Comparison of ENCODE assay signal across 10 cellular contexts in genomic region chr20:57682184-57683038, GRCh38. TPM values are rescaled to one million over a fixed set of nuclear protein-coding genes. Genes with fewer than 3 reads are reported as not detected.
DNase-seq lines count a peak whose midpoint lies in the region; ATAC-seq, FAIRE-seq and TF ChIP-seq lines count a peak whose summit lies in the region.
"Had no signal": no experiment of that assay in that cellular context is flagged by ENCODE, and none has a peak within 500 bp of the region (broad histone marks: within the 10 kb centered on the region; RNA-seq: fewer than 3 reads in every experiment).

No MANE protein-coding gene starts in this region.

- H3K4me3 ChIP-seq in HUES64 (ENCODE audit: low read length) (no peak overlapping the region), SJCRH30 (no peak overlapping the region)

- H3K27me3 ChIP-seq in HUES64 (ENCODE audit: insufficient read depth, low read length) (no peaks in the 10 kb centered on the region), SJCRH30 (no peaks in the 10 kb centered on the region)

- H3K36me3 ChIP-seq in HUES64 (ENCODE audit: insufficient read depth, low read length): no peaks in the 10 kb centered on the region
- H3K36me3 ChIP-seq in SJCRH30: peaks cover 11% of the 10 kb centered on the region

- POLR2A ChIA-PET in activated CD8-positive, alpha-beta T cell treated with anti-CD3 and anti-CD28 coated beads for 36 hours (lab: Charles Lee): interaction anchor here (0.7 to 1.1 kb wide), 2 partner anchors 55 to 58 kb away, joined by 3 read pairs; no protein-coding TSS in a partner anchor

- H3K27ac ChIP-seq in HUES64 (ENCODE audit: low read depth, low read length) (peak overlapping the region; percentile 6; the same call in 1 of the 2 replicates), SJCRH30 (no peak overlapping the region)

- intact Hi-C loops in activated CD8-positive, alpha-beta T cell treated with anti-CD3 and anti-CD28 coated beads for 36 hours (cut with micrococcal nuclease): no loop called here

- H3K9me3 ChIP-seq in HUES64 (ENCODE audit: insufficient read depth, low read depth, low read length): no peaks in the 10 kb centered on the region
- no peaks in the 10 kb centered on the region for H3K9me3 ChIP-seq in SJCRH30 (replicated peaks)

- H3K4me1 Mint-ChIP-seq in activated CD8-positive, alpha-beta T cell treated with anti-CD3 and anti-CD28 coated beads for 36 hours (ENCODE audit: low read depth): peaks cover 25% of the 10 kb centered on the region

- H3K9ac ChIP-seq in HUES64 (ENCODE audit: low read depth, low read length): no peak overlapping the region

- CTCF ChIA-PET in activated CD8-positive, alpha-beta T cell treated with anti-CD3 and anti-CD28 coated beads for 36 hours (lab: Charles Lee): interaction anchor here (0.9 to 2.0 kb wide), 7 partner anchors 10 to 63 kb away, joined by 3 to 5 read pairs (median 4); partner anchors contain the start of gene ZBP1

- no peak overlapping the region for H3K27ac Mint-ChIP-seq in activated CD8-positive, alpha-beta T cell treated with anti-CD3 and anti-CD28 coated beads for 36 hours

- peak; percentile 91 for FAIRE-seq in GM12891 (lab: Jason Lieb, UNC)
- FAIRE-seq: endometrium had no signal

- TF ChIP-seq CTCF in activated CD8-positive, alpha-beta T cell treated with anti-CD3 and anti-CD28 coated beads for 36 hours (IDR thresholded peaks at IDR 0.05): no peak

- peak; percentile 47 for ATAC-seq in GM21390 (IDR thresholded peaks at IDR 0.05; ENCODE audit: unreplicated experiment)
- no peak for ATAC-seq in activated CD8-positive, alpha-beta T cell treated with anti-CD3 and anti-CD28 coated beads for 36 hours

- H3K9me3 Mint-ChIP-seq in activated CD8-positive, alpha-beta T cell treated with anti-CD3 and anti-CD28 coated beads for 36 hours: no peaks in the 10 kb centered on the region

- DNase-seq in GM12891 (ENCODE audit: insufficient read length, low spot score) (no peak), inferior parietal cortex (ENCODE audit: extremely low spot score) (peak; percentile 36), NCI-H187 treated with DMSO at 0.1 percent for 48 hours (lab: John Stamatoyannopoulos, UW) (no peak), erythroblast (lab: John Stamatoyannopoulos, UW) (no peak), SJCRH30 (no peak)
- no peak for DNase-seq in activated CD8-positive, alpha-beta T cell treated with anti-CD3 and anti-CD28 coated beads for 36 hours
- DNase-seq: DMS 273 treated with DMSO at 0.1 percent for 48 hours had no signal

- peaks cover 61% of the 10 kb centered on the region for H3K4me1 ChIP-seq in HUES64 (ENCODE audit: insufficient read depth, low read length)
- peaks cover 23% of the 10 kb centered on the region for H3K4me1 ChIP-seq in SJCRH30

- H3K4me3 Mint-ChIP-seq in activated CD8-positive, alpha-beta T cell treated with anti-CD3 and anti-CD28 coated beads for 36 hours: no peak overlapping the region

- peaks cover 2% of the 10 kb centered on the region for H3K27me3 Mint-ChIP-seq in activated CD8-positive, alpha-beta T cell treated with anti-CD3 and anti-CD28 coated beads for 36 hours

- no peaks in the 10 kb centered on the region for H3K36me3 Mint-ChIP-seq in activated CD8-positive, alpha-beta T cell treated with anti-CD3 and anti-CD28 coated beads for 36 hours (ENCODE audit: low read depth)

- WGBS in HUES64: 92% methylated on average over 24 of the region's 24 CpGs

- TF ChIP-seq POLR2A in GM12891 (IDR thresholded peaks at IDR 0.05; ENCODE audit: low read depth, low read length) (no peak), erythroblast (IDR thresholded peaks at IDR 0.05; ENCODE audit: low read length) (no peak)

TF ChIP-seq in GM12891, 5 proteins besides CTCF, POLR2A, EP300 and RAD21:
- TF ChIP-seq POLR2AphosphoS5 (IDR thresholded peaks at IDR 0.05; ENCODE audit: low read depth, low read length) (no peak), SPI1 (IDR thresholded peaks at IDR 0.05; ENCODE audit: low read depth, low read length) (no peak), PAX5 (IDR thresholded peaks at IDR 0.05; ENCODE audit: insufficient read depth, low read length, severe bottlenecking) (peak; percentile 29), POU2F2 (IDR thresholded peaks at IDR 0.05; ENCODE audit: low read depth, low read length) (peak; percentile 64; the same call in 1 of the 2 replicates), TAF1 (IDR thresholded peaks at IDR 0.05; ENCODE audit: low read depth, low read length) (no peak)

RNA-seq across cellular contexts. Expression of gene PMEPA1, which starts 27.4 kb away (rescaled TPM):
- polyA plus RNA-seq in GM12891 (2012; ENCODE audit: low read depth, missing spikeins): 2.8 TPM
- 14.8 TPM for polyA plus RNA-seq in HUES64 (2013, experiment 1 of 2)
- polyA plus RNA-seq in HUES64 (2013, experiment 2 of 2): 16.9 TPM
- total RNA-seq in activated CD8-positive, alpha-beta T cell treated with anti-CD3 and anti-CD28 coated beads for 36 hours: 1 to 10 TPM; 1.7 to 2.0 TPM
- 15.0 and 15.4 TPM in 2 replicates for total RNA-seq in SJCRH30 (2014; rRNA removed; shearing (Covaris generic))
